ENCODE assay signal across 8 cellular contexts in genomic region chr17:28598389-28598788, GRCh38. TPM values are rescaled to one million over a fixed set of nuclear protein-coding genes. Genes with fewer than 3 reads are reported as not detected.
DNase-seq lines count a peak whose midpoint lies in the region; ATAC-seq, FAIRE-seq and TF ChIP-seq lines count a peak whose summit lies in the region.

No MANE protein-coding gene starts in this region.

- H3K4me3 ChIP-seq in BLaER1 (peak overlapping the region; percentile 77), adipocyte (ENCODE audit: low read length) (peak overlapping the region; percentile 96), aorta (ENCODE audit: low read length in 2 of 2) (peak overlapping the region in 1 of 2 donors; percentile 4)

- peaks cover 3% of the 10 kb centered on the region; the same call in 1 of the 2 replicates for H4K20me1 ChIP-seq in BLaER1

- H3K9me3 ChIP-seq in BLaER1 (no peaks in the 10 kb centered on the region), adipocyte (ENCODE audit: control insufficient read depth, low read length) (no peaks in the 10 kb centered on the region), aorta (ENCODE audit: control insufficient read depth, low read length) (no peaks in the 10 kb centered on the region)

- peaks cover 26% of the 10 kb centered on the region for H3K4me1 ChIP-seq in BLaER1
- peaks cover 13% of the 10 kb centered on the region for H3K4me1 ChIP-seq in adipocyte (ENCODE audit: control insufficient read depth, insufficient read depth, low read length)
- H3K4me1 ChIP-seq in aorta (ENCODE audit: control insufficient read depth in 1 of 2, insufficient read depth in 2 of 2, low read length in 2 of 2): no peaks in the 10 kb centered on the region

- FAIRE-seq in GM12891 (lab: Jason Lieb, UNC): no peak

- H3K36me3 ChIP-seq in BLaER1 (peaks cover 35% of the 10 kb centered on the region), adipocyte (ENCODE audit: control insufficient read depth, insufficient read depth, low read length, severe bottlenecking) (no peaks in the 10 kb centered on the region), aorta (ENCODE audit: control insufficient read depth in 1 of 2, insufficient read depth in 2 of 2, low read length in 1 of 2) (no peaks in the 10 kb centered on the region)

- H3K27me3 Mint-ChIP-seq in HFFc6 (ENCODE audit: insufficient read depth): peaks cover 3% of the 10 kb centered on the region

- H3K4me2 ChIP-seq in BLaER1: peak overlapping the region; percentile 98

- peak overlapping the region; percentile 97 for H3K4me3 Mint-ChIP-seq in HFFc6

- H3K9ac ChIP-seq in BLaER1 (peak overlapping the region; percentile 87), adipocyte (ENCODE audit: low read length) (peak overlapping the region; percentile 78)

- no peak for TF ChIP-seq POLR2A in GM12891 (IDR thresholded peaks at IDR 0.05; ENCODE audit: low read depth, low read length)

- WGBS in aorta, 2 donors: 1 to 2% methylated on average over 17 of the region's 17 CpGs

- intact Hi-C loops in aorta (cut with DNase I): loop anchor here (2.0 to 5.0 kb wide), 2 partner anchors 46 kb away; partner anchors contain the start of gene UNC119 (in 2 of the 2)

- H3K27ac Mint-ChIP-seq in HFFc6: peak overlapping the region; percentile 95

- peaks cover 26% of the 10 kb centered on the region for H3K4me1 Mint-ChIP-seq in HFFc6 (ENCODE audit: low read depth)

- H3K27me3 ChIP-seq in BLaER1: no peaks in the 10 kb centered on the region
- no peaks in the 10 kb centered on the region for H3K27me3 ChIP-seq in adipocyte (replicated peaks; ENCODE audit: control insufficient read depth, insufficient read depth, low read length)
- no peaks in the 10 kb centered on the region for H3K27me3 ChIP-seq in aorta (ENCODE audit: control insufficient read depth in 1 of 2, insufficient read depth in 2 of 2, low read length in 1 of 2)

- TF ChIP-seq CTCF in HFFc6 (IDR thresholded peaks at IDR 0.05): no peak

- DNase-seq in HFFc6: no peak
- DNase-seq in adipocyte (ENCODE audit: low read depth): peak; percentile 2
- peak; percentile 62 for DNase-seq in mesenteric fat pad (ENCODE audit: low spot score)
- DNase-seq in GM12891 (ENCODE audit: insufficient read length, low spot score): no peak
- DNase-seq in aorta: no peak
- no peak for DNase-seq in activated gamma-delta T cell (lab: John Stamatoyannopoulos, UW)

- peaks cover 9% of the 10 kb centered on the region; the same call in 1 of the 2 replicates for H3K36me3 Mint-ChIP-seq in HFFc6 (ENCODE audit: low read depth)

- no peaks in the 10 kb centered on the region for H3K9me3 Mint-ChIP-seq in HFFc6

- ATAC-seq in aorta (ENCODE audit: low FRiP score): no peak
- ATAC-seq in GM21717 (IDR thresholded peaks at IDR 0.05; ENCODE audit: unreplicated experiment): no peak

- peak overlapping the region; percentile 84 for H3K27ac ChIP-seq in BLaER1
- no peak overlapping the region for H3K27ac ChIP-seq in aorta (ENCODE audit: low read depth in 1 of 2, low read length in 2 of 2)

TF ChIP-seq in GM12891, 5 proteins besides CTCF, POLR2A, EP300 and RAD21:
- TF ChIP-seq TAF1 (IDR thresholded peaks at IDR 0.05; ENCODE audit: low read depth, low read length) (no peak), SPI1 (IDR thresholded peaks at IDR 0.05; ENCODE audit: low read depth, low read length) (no peak), POLR2AphosphoS5 (IDR thresholded peaks at IDR 0.05; ENCODE audit: low read depth, low read length) (no peak), PAX5 (IDR thresholded peaks at IDR 0.05; ENCODE audit: insufficient read depth, low read length, severe bottlenecking) (no peak), POU2F2 (IDR thresholded peaks at IDR 0.05; ENCODE audit: low read depth, low read length) (no peak)

RNA-seq across cellular contexts. Expression of gene SPAG5, which starts 0.4 kb away (rescaled TPM):
- total RNA-seq in HFFc6 (2021; fragmentation: NEBNext Ultra II Directional; extraction: Animal tissue kit (Norgen Biotek cat#: 25700)): 10 to 100 TPM; 29.2 to 73.3 (median 69.4) TPM
- 3.1 TPM for total RNA-seq in mesenteric fat pad
- polyA plus RNA-seq in GM12891 (2012; ENCODE audit: low read depth, missing spikeins): 70.4 TPM
- 1 to 10 TPM; 2.2 to 3.6 TPM for total RNA-seq in aorta
- 1 to 10 TPM; 1.6 to 4.3 TPM for polyA plus RNA-seq in aorta

RNA-seq across cellular contexts. Expression of gene RSKR, which starts 15.6 kb away (rescaled TPM):
- total RNA-seq in HFFc6 (2021; fragmentation: NEBNext Ultra II Directional; extraction: Animal tissue kit (Norgen Biotek cat#: 25700)): 1 to 10 TPM; 3.2 to 4.3 (median 3.5) TPM
- total RNA-seq in mesenteric fat pad: 7.6 TPM
- 7.7 TPM for polyA plus RNA-seq in GM12891 (2012; ENCODE audit: low read depth, missing spikeins)
- total RNA-seq in aorta: 10 to 100 TPM in 1 of 2 donors, 1 to 10 TPM in 1; 6.3 to 15.7 TPM
- 1 to 10 TPM in 1 of 2 donors, under 1 TPM in 1; 0.13 to 3.0 TPM for polyA plus RNA-seq in aorta

RNA-seq across cellular contexts. Expression of gene ALDOC, which starts 21.7 kb away (rescaled TPM):
- total RNA-seq in HFFc6 (2021; fragmentation: NEBNext Ultra II Directional; extraction: Animal tissue kit (Norgen Biotek cat#: 25700)): 10 to 100 TPM in 5 of 6 experiments, 1 to 10 TPM in 1; 8.6 to 14.7 (median 10.3) TPM
- total RNA-seq in mesenteric fat pad (24.8 TPM), aorta (10 to 100 TPM; 22.1 to 27.1 TPM)
- 222 TPM for polyA plus RNA-seq in GM12891 (2012; ENCODE audit: low read depth, missing spikeins)
- polyA plus RNA-seq in aorta: 10 to 100 TPM; 15.4 to 30.4 TPM

RNA-seq across cellular contexts. Expression of gene PIGS, which starts 27.1 kb away (rescaled TPM):
- 10 to 100 TPM; 69.5 to 94.7 (median 78.0) TPM for total RNA-seq in HFFc6 (2021; fragmentation: NEBNext Ultra II Directional; extraction: Animal tissue kit (Norgen Biotek cat#: 25700))
- total RNA-seq in mesenteric fat pad (50.7 TPM), aorta (10 to 100 TPM; 33.5 to 38.7 TPM)
- polyA plus RNA-seq in GM12891 (2012; ENCODE audit: low read depth, missing spikeins): 59.8 TPM
- 10 to 100 TPM; 21.8 to 37.7 TPM for polyA plus RNA-seq in aorta

RNA-seq across cellular contexts. Expression of gene UNC119, which starts 46.0 kb away (rescaled TPM):
- total RNA-seq in HFFc6 (2021; fragmentation: NEBNext Ultra II Directional; extraction: Animal tissue kit (Norgen Biotek cat#: 25700)): 10 to 100 TPM; 28.3 to 36.9 (median 30.1) TPM
- total RNA-seq in mesenteric fat pad: 23.0 TPM
- polyA plus RNA-seq in GM12891 (2012; ENCODE audit: low read depth, missing spikeins): 63.6 TPM
- 10 to 100 TPM; 17.4 to 25.7 TPM for total RNA-seq in aorta
- 10 to 100 TPM; 18.7 to 36.6 TPM for polyA plus RNA-seq in aorta

Comparison
In these comparisons a context has a peak if more than half of its experiments do, and no peak if none do; other contexts are left out.
1. DNase-seq: peak in adipocyte (single experiment) and mesenteric fat pad (single experiment); none in HFFc6 (single experiment), GM12891 (single experiment), aorta (0 of 2) and activated gamma-delta T cell (single experiment).